In the genomic region with DNA sequence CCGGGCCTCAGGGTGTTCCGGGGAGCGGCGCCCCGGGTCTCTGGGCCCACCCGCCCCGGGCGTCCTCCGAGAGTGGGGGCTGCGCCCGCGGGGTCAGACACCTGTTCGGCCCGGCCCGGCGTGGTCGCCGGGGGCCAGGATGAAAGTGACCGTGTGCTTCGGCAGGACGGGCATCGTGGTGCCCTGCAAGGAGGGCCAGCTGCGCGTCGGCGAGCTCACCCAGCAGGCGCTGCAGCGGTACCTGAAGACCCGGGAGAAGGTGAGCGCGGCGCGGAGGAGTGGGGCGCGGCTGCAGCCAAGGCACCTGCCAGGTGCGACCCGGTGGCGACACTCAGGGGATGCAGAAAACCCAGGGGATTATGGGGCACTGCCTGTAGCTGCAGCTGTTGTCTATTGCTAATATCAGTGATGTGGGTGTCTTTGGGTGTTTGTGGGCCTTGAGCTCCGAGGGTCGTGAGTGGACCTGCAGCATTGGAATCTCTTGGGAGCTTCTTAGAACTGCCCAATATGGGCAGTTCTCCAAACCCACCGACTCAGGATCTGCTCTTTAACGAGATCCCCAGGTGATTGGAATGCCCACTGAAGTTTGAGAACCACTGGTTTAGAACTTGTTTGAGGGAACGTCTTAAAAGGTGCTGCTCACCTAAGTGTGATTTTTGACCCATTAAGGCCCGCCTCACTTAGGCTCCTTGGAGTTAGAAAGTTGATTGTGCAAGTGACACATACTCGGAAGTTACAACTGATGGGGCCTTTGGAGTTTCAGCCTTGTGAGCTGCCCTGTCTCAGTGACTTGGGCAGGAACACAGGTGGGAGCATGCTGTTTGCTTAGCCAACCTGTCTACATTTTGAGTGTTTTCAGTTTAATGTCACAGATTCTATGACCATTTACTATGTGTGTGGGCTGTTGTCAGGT, we compare ENCODE assay signal across 8 cellular contexts. TPM values are rescaled to one million over a fixed set of nuclear protein-coding genes. Genes with fewer than 3 reads are reported as not detected.
A peak's percentile ranks its signal among the peaks of the same experiment; 100 is the strongest.
DNase-seq lines count a peak whose midpoint lies in the region; ATAC-seq and TF ChIP-seq lines count a peak whose summit lies in the region.

No MANE protein-coding gene starts in this region.

- H3K9me3 Mint-ChIP-seq in nephron progenitor cell: no peaks in the 10 kb centered on the region

- no peaks in the 10 kb centered on the region for H3K36me3 ChIP-seq in SJCRH30

- no peak overlapping the region for H3K27ac Mint-ChIP-seq in nephron progenitor cell

- peak; percentile 17 for DNase-seq in EL
- DNase-seq in SJCRH30: peak; percentile 3 to 10
- DNase-seq in nephron progenitor cell: peak; percentile 32
- no peak for DNase-seq in cerebellar nuclear complex (lab: John Stamatoyannopoulos, UW)
- DNase-seq in superior temporal gyrus (ENCODE audit: extremely low spot score): no peak

- H3K4me1 ChIP-seq in SJCRH30: no peaks in the 10 kb centered on the region; the same call in 1 of the 2 replicates

- TF ChIP-seq CTCF in nephron progenitor cell (IDR thresholded peaks at IDR 0.05): no peak

- H3K4me1 Mint-ChIP-seq in nephron progenitor cell: peaks cover 18% of the 10 kb centered on the region

- no peaks in the 10 kb centered on the region for H3K36me3 Mint-ChIP-seq in nephron progenitor cell (ENCODE audit: low read depth)

- ATAC-seq in HG02938 (IDR thresholded peaks at IDR 0.05; ENCODE audit: unreplicated experiment) (peak; percentile 13), esophagus mucosa (peak; percentile 56), GM21717 (IDR thresholded peaks at IDR 0.05; ENCODE audit: unreplicated experiment) (no peak)

- H3K4me3 Mint-ChIP-seq in nephron progenitor cell: peak overlapping the region; percentile 85

- no peaks in the 10 kb centered on the region for H3K27me3 ChIP-seq in SJCRH30

- no peaks in the 10 kb centered on the region for H3K9me3 ChIP-seq in SJCRH30 (replicated peaks)

- H3K27me3 Mint-ChIP-seq in nephron progenitor cell (ENCODE audit: low read depth, poor library complexity): peaks cover 60% of the 10 kb centered on the region

- peak overlapping the region; percentile 85 for H3K4me3 ChIP-seq in SJCRH30

- H3K27ac ChIP-seq in SJCRH30: peak overlapping the region; percentile 30; the same call in 1 of the 2 replicates

RNA-seq across cellular contexts. Expression of gene PARD3B, which starts 0.8 kb away (rescaled TPM):
- total RNA-seq in SJCRH30 (2014; rRNA removed; shearing (Covaris generic)): 3.8 and 5.1 TPM in 2 replicates
- total RNA-seq in esophagus mucosa: 4.3 TPM

Comparison
In these comparisons a context has a peak if more than half of its experiments do, and no peak if none do; other contexts are left out.
1. DNase-seq: peak in EL (single experiment), SJCRH30 (2 of 2) and nephron progenitor cell (single experiment); none in cerebellar nuclear complex (0 of 2) and superior temporal gyrus (single experiment).